In genomic region chr7:12640299-12641096, GRCh38 we compare ENCODE assay signal across 1 cellular context.
A peak's percentile ranks its signal among the peaks of the same experiment; 100 is the strongest.
TF ChIP-seq lines count a peak whose summit lies in the region.

No MANE protein-coding gene starts in this region.

TF ChIP-seq in HepG2, 621 proteins besides CTCF, POLR2A, EP300 and RAD21 (continued from another document and continues in another):
- TF ChIP-seq, protein P1, sequence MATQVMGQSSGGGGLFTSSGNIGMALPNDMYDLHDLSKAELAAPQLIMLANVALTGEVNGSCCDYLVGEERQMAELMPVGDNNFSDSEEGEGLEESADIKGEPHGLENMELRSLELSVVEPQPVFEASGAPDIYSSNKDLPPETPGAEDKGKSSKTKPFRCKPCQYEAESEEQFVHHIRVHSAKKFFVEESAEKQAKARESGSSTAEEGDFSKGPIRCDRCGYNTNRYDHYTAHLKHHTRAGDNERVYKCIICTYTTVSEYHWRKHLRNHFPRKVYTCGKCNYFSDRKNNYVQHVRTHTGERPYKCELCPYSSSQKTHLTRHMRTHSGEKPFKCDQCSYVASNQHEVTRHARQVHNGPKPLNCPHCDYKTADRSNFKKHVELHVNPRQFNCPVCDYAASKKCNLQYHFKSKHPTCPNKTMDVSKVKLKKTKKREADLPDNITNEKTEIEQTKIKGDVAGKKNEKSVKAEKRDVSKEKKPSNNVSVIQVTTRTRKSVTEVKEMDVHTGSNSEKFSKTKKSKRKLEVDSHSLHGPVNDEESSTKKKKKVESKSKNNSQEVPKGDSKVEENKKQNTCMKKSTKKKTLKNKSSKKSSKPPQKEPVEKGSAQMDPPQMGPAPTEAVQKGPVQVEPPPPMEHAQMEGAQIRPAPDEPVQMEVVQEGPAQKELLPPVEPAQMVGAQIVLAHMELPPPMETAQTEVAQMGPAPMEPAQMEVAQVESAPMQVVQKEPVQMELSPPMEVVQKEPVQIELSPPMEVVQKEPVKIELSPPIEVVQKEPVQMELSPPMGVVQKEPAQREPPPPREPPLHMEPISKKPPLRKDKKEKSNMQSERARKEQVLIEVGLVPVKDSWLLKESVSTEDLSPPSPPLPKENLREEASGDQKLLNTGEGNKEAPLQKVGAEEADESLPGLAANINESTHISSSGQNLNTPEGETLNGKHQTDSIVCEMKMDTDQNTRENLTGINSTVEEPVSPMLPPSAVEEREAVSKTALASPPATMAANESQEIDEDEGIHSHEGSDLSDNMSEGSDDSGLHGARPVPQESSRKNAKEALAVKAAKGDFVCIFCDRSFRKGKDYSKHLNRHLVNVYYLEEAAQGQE (IDR thresholded peaks at IDR 0.05; ENCODE audit: borderline replicate concordance in 1 of 2, low read depth in 1 of 2, low read length in 2 of 2), result peak in 1 of 2 experiments; percentile 27; a peak in 1 of 4 replicates
- TF ChIP-seq BHLHE40 (IDR thresholded peaks at IDR 0.05; ENCODE audit: low read length) (peak; percentile 78), KDM5B (CRISPR knock-in tag; IDR thresholded peaks at IDR 0.05; ENCODE audit: borderline replicate concordance) (no peak), ZNF546 (CRISPR knock-in tag; conservative IDR thresholded peaks at IDR 0.05) (no peak), ISL2 (CRISPR knock-in tag; IDR thresholded peaks at IDR 0.05) (peak; percentile 98), DPF2 (CRISPR knock-in tag; IDR thresholded peaks at IDR 0.05; ENCODE audit: borderline replicate concordance, low read depth) (peak; percentile 54; the same call in 1 of the 2 replicates), ZNF281 (CRISPR knock-in tag; IDR thresholded peaks at IDR 0.05; ENCODE audit: borderline replicate concordance) (peak; percentile 80; the same call in 1 of the 2 replicates), MEIS2 (CRISPR knock-in tag; IDR thresholded peaks at IDR 0.05) (0 out of 2 replicates have a peak, but pooled peaks have one; percentile 42), ZBTB3 (CRISPR knock-in tag; IDR thresholded peaks at IDR 0.05; ENCODE audit: borderline replicate concordance, low read depth) (0 out of 2 replicates have a peak, but pooled peaks have one; percentile 42), ARID4A (CRISPR knock-in tag; IDR thresholded peaks at IDR 0.05; ENCODE audit: borderline replicate concordance) (no peak), HDAC1 (CRISPR knock-in tag; IDR thresholded peaks at IDR 0.05) (peak; percentile 52; the same call in 1 of the 2 replicates), HNF4A (CRISPR knock-in tag; IDR thresholded peaks at IDR 0.05) (peak; percentile 76), ELF1 (CRISPR knock-in tag; IDR thresholded peaks at IDR 0.05) (no peak), CCDC6 (CRISPR knock-in tag; IDR thresholded peaks at IDR 0.05) (no peak), ARNTL (CRISPR knock-in tag; IDR thresholded peaks at IDR 0.05) (peak; percentile 50), ZNF263 (CRISPR knock-in tag; IDR thresholded peaks at IDR 0.05) (no peak), ARHGAP35 (CRISPR knock-in tag; IDR thresholded peaks at IDR 0.05; ENCODE audit: borderline replicate concordance) (no peak), ZNF556 (CRISPR knock-in tag; IDR thresholded peaks at IDR 0.05; ENCODE audit: borderline replicate concordance) (0 out of 2 replicates have a peak, but pooled peaks have one; percentile 41), DNMT1 (CRISPR knock-in tag; IDR thresholded peaks at IDR 0.05) (no peak), TBX3 (IDR thresholded peaks at IDR 0.05; ENCODE audit: borderline replicate concordance) (peak; percentile 68; the same call in 1 of the 2 replicates), GFI1 (CRISPR knock-in tag; IDR thresholded peaks at IDR 0.05; ENCODE audit: borderline replicate concordance) (0 out of 2 replicates have a peak, but pooled peaks have one; percentile 30), SOX13 (IDR thresholded peaks at IDR 0.05) (peak; percentile 70; the same call in 1 of the 2 replicates), SOX13 (CRISPR knock-in tag; conservative IDR thresholded peaks at IDR 0.05 in 1 of 2, IDR thresholded peaks at IDR 0.05 in 1 of 2) (peak in 1 of 2 experiments; percentile 93; a peak in 2 of 4 replicates), ZNF451 (CRISPR knock-in tag; IDR thresholded peaks at IDR 0.05) (no peak), ZSCAN25 (CRISPR knock-in tag; IDR thresholded peaks at IDR 0.05) (no peak)
- TF ChIP-seq, protein P2, sequence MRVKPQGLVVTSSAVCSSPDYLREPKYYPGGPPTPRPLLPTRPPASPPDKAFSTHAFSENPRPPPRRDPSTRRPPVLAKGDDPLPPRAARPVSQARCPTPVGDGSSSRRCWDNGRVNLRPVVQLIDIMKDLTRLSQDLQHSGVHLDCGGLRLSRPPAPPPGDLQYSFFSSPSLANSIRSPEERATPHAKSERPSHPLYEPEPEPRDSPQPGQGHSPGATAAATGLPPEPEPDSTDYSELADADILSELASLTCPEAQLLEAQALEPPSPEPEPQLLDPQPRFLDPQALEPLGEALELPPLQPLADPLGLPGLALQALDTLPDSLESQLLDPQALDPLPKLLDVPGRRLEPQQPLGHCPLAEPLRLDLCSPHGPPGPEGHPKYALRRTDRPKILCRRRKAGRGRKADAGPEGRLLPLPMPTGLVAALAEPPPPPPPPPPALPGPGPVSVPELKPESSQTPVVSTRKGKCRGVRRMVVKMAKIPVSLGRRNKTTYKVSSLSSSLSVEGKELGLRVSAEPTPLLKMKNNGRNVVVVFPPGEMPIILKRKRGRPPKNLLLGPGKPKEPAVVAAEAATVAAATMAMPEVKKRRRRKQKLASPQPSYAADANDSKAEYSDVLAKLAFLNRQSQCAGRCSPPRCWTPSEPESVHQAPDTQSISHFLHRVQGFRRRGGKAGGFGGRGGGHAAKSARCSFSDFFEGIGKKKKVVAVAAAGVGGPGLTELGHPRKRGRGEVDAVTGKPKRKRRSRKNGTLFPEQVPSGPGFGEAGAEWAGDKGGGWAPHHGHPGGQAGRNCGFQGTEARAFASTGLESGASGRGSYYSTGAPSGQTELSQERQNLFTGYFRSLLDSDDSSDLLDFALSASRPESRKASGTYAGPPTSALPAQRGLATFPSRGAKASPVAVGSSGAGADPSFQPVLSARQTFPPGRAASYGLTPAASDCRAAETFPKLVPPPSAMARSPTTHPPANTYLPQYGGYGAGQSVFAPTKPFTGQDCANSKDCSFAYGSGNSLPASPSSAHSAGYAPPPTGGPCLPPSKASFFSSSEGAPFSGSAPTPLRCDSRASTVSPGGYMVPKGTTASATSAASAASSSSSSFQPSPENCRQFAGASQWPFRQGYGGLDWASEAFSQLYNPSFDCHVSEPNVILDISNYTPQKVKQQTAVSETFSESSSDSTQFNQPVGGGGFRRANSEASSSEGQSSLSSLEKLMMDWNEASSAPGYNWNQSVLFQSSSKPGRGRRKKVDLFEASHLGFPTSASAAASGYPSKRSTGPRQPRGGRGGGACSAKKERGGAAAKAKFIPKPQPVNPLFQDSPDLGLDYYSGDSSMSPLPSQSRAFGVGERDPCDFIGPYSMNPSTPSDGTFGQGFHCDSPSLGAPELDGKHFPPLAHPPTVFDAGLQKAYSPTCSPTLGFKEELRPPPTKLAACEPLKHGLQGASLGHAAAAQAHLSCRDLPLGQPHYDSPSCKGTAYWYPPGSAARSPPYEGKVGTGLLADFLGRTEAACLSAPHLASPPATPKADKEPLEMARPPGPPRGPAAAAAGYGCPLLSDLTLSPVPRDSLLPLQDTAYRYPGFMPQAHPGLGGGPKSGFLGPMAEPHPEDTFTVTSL (CRISPR knock-in tag; IDR thresholded peaks at IDR 0.05; ENCODE audit: borderline replicate concordance), result peak; percentile 74
- TF ChIP-seq, protein P3, sequence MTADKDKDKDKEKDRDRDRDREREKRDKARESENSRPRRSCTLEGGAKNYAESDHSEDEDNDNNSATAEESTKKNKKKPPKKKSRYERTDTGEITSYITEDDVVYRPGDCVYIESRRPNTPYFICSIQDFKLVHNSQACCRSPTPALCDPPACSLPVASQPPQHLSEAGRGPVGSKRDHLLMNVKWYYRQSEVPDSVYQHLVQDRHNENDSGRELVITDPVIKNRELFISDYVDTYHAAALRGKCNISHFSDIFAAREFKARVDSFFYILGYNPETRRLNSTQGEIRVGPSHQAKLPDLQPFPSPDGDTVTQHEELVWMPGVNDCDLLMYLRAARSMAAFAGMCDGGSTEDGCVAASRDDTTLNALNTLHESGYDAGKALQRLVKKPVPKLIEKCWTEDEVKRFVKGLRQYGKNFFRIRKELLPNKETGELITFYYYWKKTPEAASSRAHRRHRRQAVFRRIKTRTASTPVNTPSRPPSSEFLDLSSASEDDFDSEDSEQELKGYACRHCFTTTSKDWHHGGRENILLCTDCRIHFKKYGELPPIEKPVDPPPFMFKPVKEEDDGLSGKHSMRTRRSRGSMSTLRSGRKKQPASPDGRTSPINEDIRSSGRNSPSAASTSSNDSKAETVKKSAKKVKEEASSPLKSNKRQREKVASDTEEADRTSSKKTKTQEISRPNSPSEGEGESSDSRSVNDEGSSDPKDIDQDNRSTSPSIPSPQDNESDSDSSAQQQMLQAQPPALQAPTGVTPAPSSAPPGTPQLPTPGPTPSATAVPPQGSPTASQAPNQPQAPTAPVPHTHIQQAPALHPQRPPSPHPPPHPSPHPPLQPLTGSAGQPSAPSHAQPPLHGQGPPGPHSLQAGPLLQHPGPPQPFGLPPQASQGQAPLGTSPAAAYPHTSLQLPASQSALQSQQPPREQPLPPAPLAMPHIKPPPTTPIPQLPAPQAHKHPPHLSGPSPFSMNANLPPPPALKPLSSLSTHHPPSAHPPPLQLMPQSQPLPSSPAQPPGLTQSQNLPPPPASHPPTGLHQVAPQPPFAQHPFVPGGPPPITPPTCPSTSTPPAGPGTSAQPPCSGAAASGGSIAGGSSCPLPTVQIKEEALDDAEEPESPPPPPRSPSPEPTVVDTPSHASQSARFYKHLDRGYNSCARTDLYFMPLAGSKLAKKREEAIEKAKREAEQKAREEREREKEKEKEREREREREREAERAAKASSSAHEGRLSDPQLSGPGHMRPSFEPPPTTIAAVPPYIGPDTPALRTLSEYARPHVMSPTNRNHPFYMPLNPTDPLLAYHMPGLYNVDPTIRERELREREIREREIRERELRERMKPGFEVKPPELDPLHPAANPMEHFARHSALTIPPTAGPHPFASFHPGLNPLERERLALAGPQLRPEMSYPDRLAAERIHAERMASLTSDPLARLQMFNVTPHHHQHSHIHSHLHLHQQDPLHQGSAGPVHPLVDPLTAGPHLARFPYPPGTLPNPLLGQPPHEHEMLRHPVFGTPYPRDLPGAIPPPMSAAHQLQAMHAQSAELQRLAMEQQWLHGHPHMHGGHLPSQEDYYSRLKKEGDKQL (CRISPR knock-in tag; IDR thresholded peaks at IDR 0.05; ENCODE audit: low read depth), result peak; percentile 89
- TF ChIP-seq, protein P4, sequence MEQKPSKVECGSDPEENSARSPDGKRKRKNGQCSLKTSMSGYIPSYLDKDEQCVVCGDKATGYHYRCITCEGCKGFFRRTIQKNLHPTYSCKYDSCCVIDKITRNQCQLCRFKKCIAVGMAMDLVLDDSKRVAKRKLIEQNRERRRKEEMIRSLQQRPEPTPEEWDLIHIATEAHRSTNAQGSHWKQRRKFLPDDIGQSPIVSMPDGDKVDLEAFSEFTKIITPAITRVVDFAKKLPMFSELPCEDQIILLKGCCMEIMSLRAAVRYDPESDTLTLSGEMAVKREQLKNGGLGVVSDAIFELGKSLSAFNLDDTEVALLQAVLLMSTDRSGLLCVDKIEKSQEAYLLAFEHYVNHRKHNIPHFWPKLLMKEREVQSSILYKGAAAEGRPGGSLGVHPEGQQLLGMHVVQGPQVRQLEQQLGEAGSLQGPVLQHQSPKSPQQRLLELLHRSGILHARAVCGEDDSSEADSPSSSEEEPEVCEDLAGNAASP (CRISPR knock-in tag; IDR thresholded peaks at IDR 0.05; ENCODE audit: borderline replicate concordance), result peak; percentile 61; the same call in 1 of the 2 replicates
- TF ChIP-seq, protein P5, sequence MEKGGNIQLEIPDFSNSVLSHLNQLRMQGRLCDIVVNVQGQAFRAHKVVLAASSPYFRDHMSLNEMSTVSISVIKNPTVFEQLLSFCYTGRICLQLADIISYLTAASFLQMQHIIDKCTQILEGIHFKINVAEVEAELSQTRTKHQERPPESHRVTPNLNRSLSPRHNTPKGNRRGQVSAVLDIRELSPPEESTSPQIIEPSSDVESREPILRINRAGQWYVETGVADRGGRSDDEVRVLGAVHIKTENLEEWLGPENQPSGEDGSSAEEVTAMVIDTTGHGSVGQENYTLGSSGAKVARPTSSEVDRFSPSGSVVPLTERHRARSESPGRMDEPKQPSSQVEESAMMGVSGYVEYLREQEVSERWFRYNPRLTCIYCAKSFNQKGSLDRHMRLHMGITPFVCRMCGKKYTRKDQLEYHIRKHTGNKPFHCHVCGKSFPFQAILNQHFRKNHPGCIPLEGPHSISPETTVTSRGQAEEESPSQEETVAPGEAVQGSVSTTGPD (CRISPR knock-in tag; IDR thresholded peaks at IDR 0.05), result no peak
